In genomic region chr5:77791926-77792325, GRCh38 we compare ENCODE assay signal across 31 cellular contexts.
"Had no signal": no experiment of that assay in that cellular context is flagged by ENCODE, and none has a peak within 500 bp of the region (broad histone marks: within the 10 kb centered on the region; RNA-seq: fewer than 3 reads in every experiment).

No MANE protein-coding gene starts in this region.

- H3K36me3 ChIP-seq: ovary, spleen, suprapubic skin, tibial artery, transverse colon, upper lobe of right lung, uterus had no signal

- H3K36me3 Mint-ChIP-seq: natural killer cell, type B pancreatic cell had no signal

- H3K9me3 ChIP-seq: ovary, psoas muscle, suprapubic skin, testis, tibial artery, transverse colon, upper lobe of right lung, uterus had no signal

- H3K27ac Mint-ChIP-seq: natural killer cell; nephron; neural progenitor cell; progenitor cell of endocrine pancreas; stimulated activated memory B cell treated with anti-CD40 and anti-IgM and Interleukin-4, amounts not matched to agents 10 μg/mL and 1 μg/mL and 100 μg/mL, for 72 hours; stimulated activated naive CD8-positive, alpha-beta T cell treated with anti-CD3 and anti-CD28 coated beads, Interleukin-15, amount 100 ng/mL, for 72 hours; type B pancreatic cell had no signal

- H3K9ac ChIP-seq: neural progenitor cell, parathyroid adenoma had no signal

- H3K27ac ChIP-seq: neural progenitor cell, ovary, parathyroid adenoma, psoas muscle, skin epidermis, spleen, suprapubic skin, tibial artery, transverse colon, upper lobe of right lung, uterus had no signal

- H3K27me3 ChIP-seq: neural progenitor cell, suprapubic skin, testis, tibial artery, transverse colon, upper lobe of right lung, uterus had no signal

- H3K4me3 ChIP-seq: neural progenitor cell, ovary, psoas muscle, skin epidermis, smooth muscle cell, spleen, suprapubic skin, testis, tibial artery, transverse colon, upper lobe of right lung, uterus had no signal

- H3K4me1 ChIP-seq: neural progenitor cell, parathyroid adenoma, psoas muscle, spleen, suprapubic skin, tibial artery, transverse colon, upper lobe of right lung, uterus had no signal

- DNase-seq: natural killer cell; occipital lobe; ovary; posterior cingulate gyrus; psoas muscle; right cardiac atrium; spleen; stimulated activated CD4-positive, alpha-beta T cell treated with anti-CD3 and anti-CD28 coated beads, Interleukin-12 subunit alpha, Interleukin-12 subunit beta, amount 100 ng/mL, for 4 hours; stimulated activated CD4-positive, alpha-beta T cell treated with anti-CD3 and anti-CD28 coated beads, Interleukin-1b, Interleukin-23, amount 100 ng/mL, for 48 hours; stimulated activated CD4-positive, alpha-beta T cell treated with anti-CD3 and anti-CD28 coated beads, Interleukin-4, amount 100 ng/mL, for 1 hour; stimulated activated CD4-positive, alpha-beta T cell treated with anti-CD3 and anti-CD28 coated beads, Interleukin-4, amount 100 ng/mL, for 4 hours; stimulated activated CD8-positive, alpha-beta memory T cell treated with anti-CD3 and anti-CD28 coated beads, Interleukin-4, amount 100 ng/mL, for 48 hours; stimulated activated naive CD4-positive, alpha-beta T cell; stimulated activated naive CD8-positive, alpha-beta T cell treated with anti-CD3 and anti-CD28 coated beads, Interleukin-15, amount 100 ng/mL, for 72 hours; stimulated activated naive CD8-positive, alpha-beta T cell treated with anti-CD3 and anti-CD28 coated beads, Interleukin-15, Interleukin-2, amounts not matched to agents 100 U/mL and 50 U/mL, for 24 hours; substantia nigra; tibial artery; transverse colon; upper lobe of right lung; uterus had no signal

- ATAC-seq: natural killer cell; psoas muscle; right cardiac atrium; sciatic nerve; stimulated activated memory B cell treated with anti-CD40 and anti-IgM and Interleukin-4, amounts not matched to agents 10 μg/mL and 1 μg/mL and 100 μg/mL, for 72 hours; stimulated activated naive CD8-positive, alpha-beta T cell treated with anti-CD3 and anti-CD28 coated beads, Interleukin-15, amount 100 ng/mL, for 72 hours; stimulated activated naive CD8-positive, alpha-beta T cell treated with anti-CD3 and anti-CD28 coated beads, Interleukin-15, Interleukin-2, amounts not matched to agents 100 U/mL and 50 U/mL, for 24 hours; upper lobe of right lung had no signal
